18 cellular contexts compared by ENCODE assay signal in the genomic region with DNA sequence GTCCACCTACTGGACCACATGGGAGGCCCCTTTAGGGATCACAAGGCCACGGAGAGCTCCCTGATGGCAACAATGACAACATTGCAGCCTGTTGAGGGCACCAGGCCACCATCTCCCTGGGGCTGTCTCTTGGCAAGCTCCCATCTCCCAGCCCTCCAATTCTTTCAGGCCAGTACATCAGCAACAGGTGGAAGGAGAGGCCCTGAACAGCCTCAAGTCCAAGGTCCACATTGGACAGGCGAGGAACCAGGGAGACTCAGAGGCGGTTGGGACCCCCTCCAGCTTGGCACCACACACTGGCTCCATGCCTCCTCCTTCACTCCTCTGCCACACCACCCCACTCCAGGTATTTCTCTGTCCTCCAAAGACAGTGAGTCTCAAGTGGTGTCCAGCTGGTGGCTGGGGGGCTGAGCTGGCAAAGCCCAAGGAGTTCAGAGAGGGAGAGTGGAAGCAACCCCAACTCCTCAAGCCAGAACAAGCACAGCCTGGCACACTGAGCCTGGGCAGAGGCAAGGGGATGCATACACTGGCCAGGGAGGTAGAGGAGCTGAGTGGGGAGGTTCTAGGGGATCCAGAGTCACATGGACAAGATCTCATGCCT. TPM values are rescaled to one million over a fixed set of nuclear protein-coding genes. Genes with fewer than 3 reads are reported as not detected.
DNase-seq lines count a peak whose midpoint lies in the region; ATAC-seq lines count a peak whose summit lies in the region.
"Had no signal": no experiment of that assay in that cellular context is flagged by ENCODE, and none has a peak within 500 bp of the region (broad histone marks: within the 10 kb centered on the region; RNA-seq: fewer than 3 reads in every experiment).

No MANE protein-coding gene starts in this region.

- peak overlapping the region; percentile 6 for H2AFZ ChIP-seq in neuronal stem cell (ENCODE audit: low read length)

- H3K4me2 ChIP-seq in neuronal stem cell (ENCODE audit: insufficient read depth, low read length, poor library complexity, severe bottlenecking): no peak overlapping the region
- H3K4me2 ChIP-seq: SK-N-SH had no signal

- no peaks in the 10 kb centered on the region for H3K9me3 ChIP-seq in neuronal stem cell (replicated peaks in 1 of 2; ENCODE audit: control insufficient read depth in 2 of 2, insufficient read depth in 1 of 2, low read depth in 1 of 2, low read length in 2 of 2)
- H3K9me3 ChIP-seq: SK-N-SH had no signal

- H4K91ac ChIP-seq in neuronal stem cell (ENCODE audit: low read depth, low read length, poor library complexity): no peak overlapping the region

- peak overlapping the region; percentile 96 for H3K27ac Mint-ChIP-seq in activated CD8-positive, alpha-beta memory T cell treated with anti-CD3 and anti-CD28 coated beads, Interleukin-2, amount 10 ng/mL, durations not matched to agents 7 days and 5 days
- H3K27ac Mint-ChIP-seq in activated T-helper 1 cell treated with anti-CD3 and anti-CD28 coated beads, Interleukin-12 subunit alpha, Interleukin-12 subunit beta, Interleukin-2, Interleukin-4 antibody, amounts not matched to agents 30 ng/mL and 10 ng/mL and 1 ng/mL, durations not matched to agents 14 hours and 24 hours and 36 hours: peak overlapping the region; percentile 69

- intact Hi-C loops in activated T-helper 1 cell treated with anti-CD3 and anti-CD28 coated beads, Interleukin-12 subunit alpha, Interleukin-12 subunit beta, Interleukin-2, Interleukin-4 antibody, amounts not matched to agents 30 ng/mL and 10 ng/mL and 1 ng/mL, durations not matched to agents 14 hours and 24 hours and 36 hours (cut with micrococcal nuclease): no loop called here

- no peaks in the 10 kb centered on the region for H3K27me3 Mint-ChIP-seq in activated CD8-positive, alpha-beta memory T cell treated with anti-CD3 and anti-CD28 coated beads, Interleukin-2, amount 10 ng/mL, durations not matched to agents 7 days and 5 days
- H3K27me3 Mint-ChIP-seq in activated T-helper 1 cell treated with anti-CD3 and anti-CD28 coated beads, Interleukin-12 subunit alpha, Interleukin-12 subunit beta, Interleukin-2, Interleukin-4 antibody, amounts not matched to agents 30 ng/mL and 10 ng/mL and 1 ng/mL, durations not matched to agents 14 hours and 24 hours and 36 hours (ENCODE audit: insufficient read depth): no peaks in the 10 kb centered on the region

- H3K4me1 ChIP-seq in neuronal stem cell (ENCODE audit: control insufficient read depth in 2 of 2, insufficient read depth in 1 of 2, low read depth in 1 of 2, low read length in 2 of 2): peaks cover 10 to 20% of the 10 kb centered on the region in 2 donors

- no peaks in the 10 kb centered on the region for H3K9me3 Mint-ChIP-seq in activated CD8-positive, alpha-beta memory T cell treated with anti-CD3 and anti-CD28 coated beads, Interleukin-2, amount 10 ng/mL, durations not matched to agents 7 days and 5 days (ENCODE audit: low read depth)
- H3K9me3 Mint-ChIP-seq in activated T-helper 1 cell treated with anti-CD3 and anti-CD28 coated beads, Interleukin-12 subunit alpha, Interleukin-12 subunit beta, Interleukin-2, Interleukin-4 antibody, amounts not matched to agents 30 ng/mL and 10 ng/mL and 1 ng/mL, durations not matched to agents 14 hours and 24 hours and 36 hours: no peaks in the 10 kb centered on the region

- H3K79me1 ChIP-seq in neuronal stem cell (ENCODE audit: low read depth, low read length): no peaks in the 10 kb centered on the region

- no peak overlapping the region for H3K4me3 ChIP-seq in neuronal stem cell (ENCODE audit: low read length in 2 of 2)

- peaks cover 19% of the 10 kb centered on the region for H3K36me3 Mint-ChIP-seq in activated CD8-positive, alpha-beta memory T cell treated with anti-CD3 and anti-CD28 coated beads, Interleukin-2, amount 10 ng/mL, durations not matched to agents 7 days and 5 days
- H3K36me3 Mint-ChIP-seq in activated T-helper 1 cell treated with anti-CD3 and anti-CD28 coated beads, Interleukin-12 subunit alpha, Interleukin-12 subunit beta, Interleukin-2, Interleukin-4 antibody, amounts not matched to agents 30 ng/mL and 10 ng/mL and 1 ng/mL, durations not matched to agents 14 hours and 24 hours and 36 hours (ENCODE audit: low read depth): peaks cover 15% of the 10 kb centered on the region

- no peak overlapping the region for H2BK12ac ChIP-seq in neuronal stem cell (ENCODE audit: low read length)

- no peak overlapping the region for H2BK5ac ChIP-seq in neuronal stem cell (ENCODE audit: low read length)

- H3K14ac ChIP-seq in neuronal stem cell (ENCODE audit: low read length): no peak overlapping the region

- no peak overlapping the region for H2BK120ac ChIP-seq in neuronal stem cell (ENCODE audit: low read depth, low read length)

- peak overlapping the region; percentile 45 for H3K23ac ChIP-seq in neuronal stem cell (ENCODE audit: low read depth, low read length, poor library complexity)

- no peak for ATAC-seq in activated CD8-positive, alpha-beta memory T cell treated with anti-CD3 and anti-CD28 coated beads, Interleukin-2, amount 10 ng/mL, durations not matched to agents 7 days and 5 days
- no peak for ATAC-seq in GM21515 (IDR thresholded peaks at IDR 0.05; ENCODE audit: unreplicated experiment)
- ATAC-seq in GM21717 (IDR thresholded peaks at IDR 0.05; ENCODE audit: unreplicated experiment): no peak

- no peaks in the 10 kb centered on the region for H3K36me3 ChIP-seq in neuronal stem cell (replicated peaks in 1 of 2; ENCODE audit: control insufficient read depth in 2 of 2, insufficient read depth in 2 of 2, low read length in 2 of 2)

- H2BK15ac ChIP-seq in neuronal stem cell (ENCODE audit: low read length): peak overlapping the region; percentile 19

- H3K9ac ChIP-seq in neuronal stem cell (ENCODE audit: low read depth, low read length, poor library complexity): peak overlapping the region; percentile 60
- H3K9ac ChIP-seq: SK-N-SH had no signal

- CTCF ChIA-PET in activated CD8-positive, alpha-beta memory T cell treated with anti-CD3 and anti-CD28 coated beads, Interleukin-2, amount 10 ng/mL, durations not matched to agents 7 days and 5 days (lab: Charles Lee): interaction anchor here (1.5 to 6.4 kb wide), 8 partner anchors 10 to 101 kb away, joined by 4 to 61 read pairs (median 14); a partner anchor contains a TSS

- H3K4ac ChIP-seq in neuronal stem cell (ENCODE audit: low read length): peak overlapping the region; percentile 44

- H3K27me3 ChIP-seq in neuronal stem cell (ENCODE audit: control insufficient read depth in 3 of 3, insufficient read depth in 3 of 3, low read depth in 1 of 3, low read length in 3 of 3): no peaks in the 10 kb centered on the region

- no CpG with 5 or more reads among the region's 3 CpGs for WGBS in neuronal stem cell (ENCODE audit: extremely low coverage in 2 of 2, insufficient read length in 2 of 2, insufficient replicate concordance in 1 of 2), 2 donors

- H3K27ac ChIP-seq in neuronal stem cell (replicated peaks; ENCODE audit: low read length): no peak overlapping the region

- no peak overlapping the region for H4K8ac ChIP-seq in neuronal stem cell (ENCODE audit: low read depth, low read length)

- DNase-seq in activated CD8-positive, alpha-beta memory T cell treated with anti-CD3 and anti-CD28 coated beads, Interleukin-2, amount 10 ng/mL, durations not matched to agents 7 days and 5 days: no peak
- DNase-seq in activated CD8-positive, alpha-beta memory T cell treated with anti-CD3 and anti-CD28 coated beads, Interleukin-2, amount 50 U/mL, for 48 hours: no peak
- DNase-seq in activated T-helper 1 cell treated with anti-CD3 and anti-CD28 coated beads, Interleukin-12 subunit alpha, Interleukin-12 subunit beta, Interleukin-2, Interleukin-4 antibody, amounts not matched to agents 30 ng/mL and 10 ng/mL and 1 ng/mL, durations not matched to agents 14 hours and 24 hours and 36 hours (ENCODE audit: low spot score): no peak
- DNase-seq in neuronal stem cell (ENCODE audit: low spot score): no peak
- DNase-seq: activated CD4-positive, CD25-positive, alpha-beta regulatory T cell; activated gamma-delta T cell treated with Interleukin-2 at 50 U/mL for 16 hours; Calu3; NCI-H1092; NCI-H2171; SK-N-SH; stimulated activated CD8-positive, alpha-beta memory T cell treated with anti-CD3 and anti-CD28 coated beads, Interleukin-4, amount 100 ng/mL, for 48 hours had no signal

- H2AK5ac ChIP-seq in neuronal stem cell (ENCODE audit: low read depth, low read length): peak overlapping the region; percentile 49

- peak overlapping the region; percentile 27 for H3K18ac ChIP-seq in neuronal stem cell (ENCODE audit: low read length)

- H3K4me1 Mint-ChIP-seq in activated CD8-positive, alpha-beta memory T cell treated with anti-CD3 and anti-CD28 coated beads, Interleukin-2, amount 10 ng/mL, durations not matched to agents 7 days and 5 days: peaks cover 46% of the 10 kb centered on the region
- peaks cover 55% of the 10 kb centered on the region for H3K4me1 Mint-ChIP-seq in activated T-helper 1 cell treated with anti-CD3 and anti-CD28 coated beads, Interleukin-12 subunit alpha, Interleukin-12 subunit beta, Interleukin-2, Interleukin-4 antibody, amounts not matched to agents 30 ng/mL and 10 ng/mL and 1 ng/mL, durations not matched to agents 14 hours and 24 hours and 36 hours (ENCODE audit: low read depth)

- peak overlapping the region; percentile 93 for H3K4me3 Mint-ChIP-seq in activated CD8-positive, alpha-beta memory T cell treated with anti-CD3 and anti-CD28 coated beads, Interleukin-2, amount 10 ng/mL, durations not matched to agents 7 days and 5 days
- peak overlapping the region; percentile 91 for H3K4me3 Mint-ChIP-seq in activated T-helper 1 cell treated with anti-CD3 and anti-CD28 coated beads, Interleukin-12 subunit alpha, Interleukin-12 subunit beta, Interleukin-2, Interleukin-4 antibody, amounts not matched to agents 30 ng/mL and 10 ng/mL and 1 ng/mL, durations not matched to agents 14 hours and 24 hours and 36 hours

RNA-seq across cellular contexts. Expression of a gene that starts 1.3 kb away (rescaled TPM):
- 100 to 1,000 TPM; 594 to 712 TPM for total RNA-seq in activated CD8-positive, alpha-beta memory T cell treated with anti-CD3 and anti-CD28 coated beads, Interleukin-2, amount 10 ng/mL, durations not matched to agents 7 days and 5 days
- total RNA-seq in activated T-helper 1 cell treated with anti-CD3 and anti-CD28 coated beads, Interleukin-12 subunit alpha, Interleukin-12 subunit beta, Interleukin-2, Interleukin-4 antibody, amounts not matched to agents 30 ng/mL and 10 ng/mL and 1 ng/mL, durations not matched to agents 14 hours and 24 hours and 36 hours: 260 and 266 TPM in 2 replicates
- polyA plus RNA-seq in neuronal stem cell (2013, experiment 1 of 2): 6.8 TPM
- 5.7 TPM for polyA plus RNA-seq in neuronal stem cell (2013, experiment 2 of 2)
- total RNA-seq: Calu3 had no signal

RNA-seq across cellular contexts. Expression of a gene that starts 5.9 kb away (rescaled TPM):
- total RNA-seq in activated CD8-positive, alpha-beta memory T cell treated with anti-CD3 and anti-CD28 coated beads, Interleukin-2, amount 10 ng/mL, durations not matched to agents 7 days and 5 days: 10 to 100 TPM; 43.7 to 44.8 TPM
- total RNA-seq in activated T-helper 1 cell treated with anti-CD3 and anti-CD28 coated beads, Interleukin-12 subunit alpha, Interleukin-12 subunit beta, Interleukin-2, Interleukin-4 antibody, amounts not matched to agents 30 ng/mL and 10 ng/mL and 1 ng/mL, durations not matched to agents 14 hours and 24 hours and 36 hours: 57.1 and 60.9 TPM in 2 replicates
- polyA plus RNA-seq in neuronal stem cell (2013, experiment 1 of 2): 15.9 TPM
- polyA plus RNA-seq in neuronal stem cell (2013, experiment 2 of 2): 15.0 TPM

RNA-seq across cellular contexts. Expression of a gene that starts 16.9 kb away (rescaled TPM):
- 1 to 10 TPM; 6.0 to 6.1 TPM for total RNA-seq in activated CD8-positive, alpha-beta memory T cell treated with anti-CD3 and anti-CD28 coated beads, Interleukin-2, amount 10 ng/mL, durations not matched to agents 7 days and 5 days
- total RNA-seq in activated T-helper 1 cell treated with anti-CD3 and anti-CD28 coated beads, Interleukin-12 subunit alpha, Interleukin-12 subunit beta, Interleukin-2, Interleukin-4 antibody, amounts not matched to agents 30 ng/mL and 10 ng/mL and 1 ng/mL, durations not matched to agents 14 hours and 24 hours and 36 hours: 5.3 TPM in 2 replicates
- 6.9 TPM for polyA plus RNA-seq in neuronal stem cell (2013, experiment 1 of 2)
- polyA plus RNA-seq in neuronal stem cell (2013, experiment 2 of 2): 6.6 TPM

RNA-seq across cellular contexts. Expression of a gene that starts 19.9 kb away (rescaled TPM):
- 10 to 100 TPM; 83.7 to 85.1 TPM for total RNA-seq in activated CD8-positive, alpha-beta memory T cell treated with anti-CD3 and anti-CD28 coated beads, Interleukin-2, amount 10 ng/mL, durations not matched to agents 7 days and 5 days
- 52.3 and 59.0 TPM in 2 replicates for total RNA-seq in activated T-helper 1 cell treated with anti-CD3 and anti-CD28 coated beads, Interleukin-12 subunit alpha, Interleukin-12 subunit beta, Interleukin-2, Interleukin-4 antibody, amounts not matched to agents 30 ng/mL and 10 ng/mL and 1 ng/mL, durations not matched to agents 14 hours and 24 hours and 36 hours
- 38.8 TPM for polyA plus RNA-seq in neuronal stem cell (2013, experiment 1 of 2)
- 39.5 TPM for polyA plus RNA-seq in neuronal stem cell (2013, experiment 2 of 2)

RNA-seq across cellular contexts. Expression of a gene that starts 19.9 kb away (rescaled TPM):
- total RNA-seq in activated CD8-positive, alpha-beta memory T cell treated with anti-CD3 and anti-CD28 coated beads, Interleukin-2, amount 10 ng/mL, durations not matched to agents 7 days and 5 days: not detected
- total RNA-seq in activated T-helper 1 cell treated with anti-CD3 and anti-CD28 coated beads, Interleukin-12 subunit alpha, Interleukin-12 subunit beta, Interleukin-2, Interleukin-4 antibody, amounts not matched to agents 30 ng/mL and 10 ng/mL and 1 ng/mL, durations not matched to agents 14 hours and 24 hours and 36 hours: 0.17 TPM in 1 of 2 replicates, not detected in the other
- not detected for polyA plus RNA-seq in neuronal stem cell (2013, experiment 1 of 2)
- not detected for polyA plus RNA-seq in neuronal stem cell (2013, experiment 2 of 2)
- total RNA-seq: A673, Calu3, cardiac septum, mononuclear cell, urinary bladder had no signal
- polyA plus RNA-seq: keratinocyte, SK-N-SH, urinary bladder had no signal
